Comparison of ENCODE assay signal across 1 cellular context in the genomic region with DNA sequence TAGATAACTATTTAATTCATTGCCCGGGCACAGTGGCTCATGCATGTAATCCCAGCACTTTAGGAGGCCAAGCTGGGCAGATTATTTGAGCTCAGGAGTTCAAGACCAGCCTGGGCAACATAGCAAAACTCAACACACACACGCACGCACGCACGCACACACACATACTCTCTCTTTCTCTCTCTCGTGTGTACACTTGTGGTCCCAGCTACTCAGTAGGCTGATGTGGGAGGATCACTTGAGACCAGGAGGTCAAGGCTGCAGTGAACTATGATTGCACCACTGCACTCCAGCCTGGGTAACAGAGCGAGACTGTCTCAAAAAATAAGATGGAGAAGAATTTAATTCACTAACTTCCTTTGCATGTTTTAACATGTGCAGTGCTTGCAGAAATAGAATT.
A peak's percentile ranks its signal among the peaks of the same experiment; 100 is the strongest.
TF ChIP-seq lines count a peak whose summit lies in the region.

No MANE protein-coding gene starts in this region.

TF ChIP-seq in HepG2, 621 proteins besides CTCF, POLR2A, EP300 and RAD21 (continued from another document and continues in another):
- TF ChIP-seq HMGXB3 (CRISPR knock-in tag; IDR thresholded peaks at IDR 0.05; ENCODE audit: borderline replicate concordance) (no peak), PHF21A (CRISPR knock-in tag; IDR thresholded peaks at IDR 0.05) (peak; percentile 69; the same call in 1 of the 2 replicates), HBP1 (CRISPR knock-in tag; IDR thresholded peaks at IDR 0.05; ENCODE audit: low read depth) (no peak), ZNF770 (CRISPR knock-in tag; IDR thresholded peaks at IDR 0.05) (no peak), FOXA1 (IDR thresholded peaks at IDR 0.05) (no peak), FOXA1 (CRISPR knock-in tag; IDR thresholded peaks at IDR 0.05) (peak; percentile 95), FOXC1 (CRISPR knock-in tag; IDR thresholded peaks at IDR 0.05; ENCODE audit: borderline replicate concordance) (no peak), TAF15 (IDR thresholded peaks at IDR 0.05; ENCODE audit: low read depth, low read length, poor library complexity, severe bottlenecking) (no peak), EHMT2 (IDR thresholded peaks at IDR 0.05; ENCODE audit: borderline replicate concordance, low read depth, low read length) (no peak; the same call in 1 of the 2 replicates), CC2D1A (CRISPR knock-in tag; IDR thresholded peaks at IDR 0.05) (no peak), ZNF792 (CRISPR knock-in tag; IDR thresholded peaks at IDR 0.05) (no peak), MYNN (CRISPR knock-in tag; IDR thresholded peaks at IDR 0.05; ENCODE audit: low read depth) (no peak), ZNF747 (CRISPR knock-in tag; IDR thresholded peaks at IDR 0.05; ENCODE audit: borderline replicate concordance) (no peak), TEAD3 (CRISPR knock-in tag; optimal IDR thresholded peaks at IDR 0.05; ENCODE audit: borderline replicate concordance) (peak; percentile 89), KDM4B (CRISPR knock-in tag; IDR thresholded peaks at IDR 0.05) (no peak), ZNF430 (CRISPR knock-in tag; IDR thresholded peaks at IDR 0.05) (no peak; the same call in 1 of the 2 replicates), ZSCAN12 (CRISPR knock-in tag; IDR thresholded peaks at IDR 0.05) (no peak), PAXIP1 (CRISPR knock-in tag; conservative IDR thresholded peaks at IDR 0.05) (peak; percentile 73), REXO4 (CRISPR knock-in tag; IDR thresholded peaks at IDR 0.05; ENCODE audit: borderline replicate concordance) (no peak), ZNF337 (CRISPR knock-in tag; IDR thresholded peaks at IDR 0.05; ENCODE audit: borderline replicate concordance, low read depth) (no peak), ZKSCAN1 (IDR thresholded peaks at IDR 0.05; ENCODE audit: low read length) (no peak), ZNF142 (CRISPR knock-in tag; IDR thresholded peaks at IDR 0.05) (no peak), IRF1 (CRISPR knock-in tag; IDR thresholded peaks at IDR 0.05; ENCODE audit: low read depth) (no peak), ZNF891 (CRISPR knock-in tag; IDR thresholded peaks at IDR 0.05) (no peak), CREBL2 (CRISPR knock-in tag; IDR thresholded peaks at IDR 0.05; ENCODE audit: borderline replicate concordance) (no peak), NPAS2 (CRISPR knock-in tag; IDR thresholded peaks at IDR 0.05; ENCODE audit: borderline replicate concordance) (no peak), ZNF12 (CRISPR knock-in tag; IDR thresholded peaks at IDR 0.05) (peak; percentile 85), RARA (CRISPR knock-in tag; IDR thresholded peaks at IDR 0.05) (peak; percentile 98)
- TF ChIP-seq, protein P1, sequence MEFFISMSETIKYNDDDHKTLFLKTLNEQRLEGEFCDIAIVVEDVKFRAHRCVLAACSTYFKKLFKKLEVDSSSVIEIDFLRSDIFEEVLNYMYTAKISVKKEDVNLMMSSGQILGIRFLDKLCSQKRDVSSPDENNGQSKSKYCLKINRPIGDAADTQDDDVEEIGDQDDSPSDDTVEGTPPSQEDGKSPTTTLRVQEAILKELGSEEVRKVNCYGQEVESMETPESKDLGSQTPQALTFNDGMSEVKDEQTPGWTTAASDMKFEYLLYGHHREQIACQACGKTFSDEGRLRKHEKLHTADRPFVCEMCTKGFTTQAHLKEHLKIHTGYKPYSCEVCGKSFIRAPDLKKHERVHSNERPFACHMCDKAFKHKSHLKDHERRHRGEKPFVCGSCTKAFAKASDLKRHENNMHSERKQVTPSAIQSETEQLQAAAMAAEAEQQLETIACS (CRISPR knock-in tag; IDR thresholded peaks at IDR 0.05) = no peak
- TF ChIP-seq, protein P2, sequence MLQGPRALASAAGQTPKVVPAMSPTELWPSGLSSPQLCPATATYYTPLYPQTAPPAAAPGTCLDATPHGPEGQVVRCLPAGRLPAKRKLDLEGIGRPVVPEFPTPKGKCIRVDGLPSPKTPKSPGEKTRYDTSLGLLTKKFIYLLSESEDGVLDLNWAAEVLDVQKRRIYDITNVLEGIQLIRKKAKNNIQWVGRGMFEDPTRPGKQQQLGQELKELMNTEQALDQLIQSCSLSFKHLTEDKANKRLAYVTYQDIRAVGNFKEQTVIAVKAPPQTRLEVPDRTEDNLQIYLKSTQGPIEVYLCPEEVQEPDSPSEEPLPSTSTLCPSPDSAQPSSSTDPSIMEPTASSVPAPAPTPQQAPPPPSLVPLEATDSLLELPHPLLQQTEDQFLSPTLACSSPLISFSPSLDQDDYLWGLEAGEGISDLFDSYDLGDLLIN (CRISPR knock-in tag; IDR thresholded peaks at IDR 0.05; ENCODE audit: borderline replicate concordance) = no peak
- TF ChIP-seq, protein P3, sequence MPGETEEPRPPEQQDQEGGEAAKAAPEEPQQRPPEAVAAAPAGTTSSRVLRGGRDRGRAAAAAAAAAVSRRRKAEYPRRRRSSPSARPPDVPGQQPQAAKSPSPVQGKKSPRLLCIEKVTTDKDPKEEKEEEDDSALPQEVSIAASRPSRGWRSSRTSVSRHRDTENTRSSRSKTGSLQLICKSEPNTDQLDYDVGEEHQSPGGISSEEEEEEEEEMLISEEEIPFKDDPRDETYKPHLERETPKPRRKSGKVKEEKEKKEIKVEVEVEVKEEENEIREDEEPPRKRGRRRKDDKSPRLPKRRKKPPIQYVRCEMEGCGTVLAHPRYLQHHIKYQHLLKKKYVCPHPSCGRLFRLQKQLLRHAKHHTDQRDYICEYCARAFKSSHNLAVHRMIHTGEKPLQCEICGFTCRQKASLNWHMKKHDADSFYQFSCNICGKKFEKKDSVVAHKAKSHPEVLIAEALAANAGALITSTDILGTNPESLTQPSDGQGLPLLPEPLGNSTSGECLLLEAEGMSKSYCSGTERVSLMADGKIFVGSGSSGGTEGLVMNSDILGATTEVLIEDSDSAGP (CRISPR knock-in tag; IDR thresholded peaks at IDR 0.05; ENCODE audit: borderline replicate concordance) = 0 out of 2 replicates have a peak, but pooled peaks have one; percentile 16
